Comparison of ENCODE assay signal across 21 cellular contexts in genomic region chr2:36415623-36416022, GRCh38.
A peak's percentile ranks its signal among the peaks of the same experiment; 100 is the strongest.
DNase-seq lines count a peak whose midpoint lies in the region; ATAC-seq and TF ChIP-seq lines count a peak whose summit lies in the region.
"Had no signal": no experiment of that assay in that cellular context is flagged by ENCODE, and none has a peak within 500 bp of the region (broad histone marks: within the 10 kb centered on the region; RNA-seq: fewer than 3 reads in every experiment).

No MANE protein-coding gene starts in this region.

- POLR2A ChIA-PET in Caco-2 (lab: Charles Lee), result no interaction called here

- H3K27ac ChIP-seq in coronary artery (peak overlapping the region; percentile 71 to 74), skeletal muscle tissue (ENCODE audit: low read depth, low read length) (peak overlapping the region; percentile 17)
- H3K27ac ChIP-seq: SJSA1 had no signal

- H3K4me1 ChIP-seq in Caco-2 (peaks cover 46% of the 10 kb centered on the region), skeletal muscle tissue (ENCODE audit: control insufficient read depth in 3 of 3, insufficient read depth in 3 of 3, low read length in 3 of 3) (peaks cover 52 to 74% (median 57%) of the 10 kb centered on the region in 3 donors)
- H3K4me1 ChIP-seq: BE2C had no signal

- CTCF ChIA-PET in Caco-2 (lab: Charles Lee), result no interaction called here

- ATAC-seq in HG03378 (IDR thresholded peaks at IDR 0.05; ENCODE audit: unreplicated experiment) (no peak), HG03432 (IDR thresholded peaks at IDR 0.05; ENCODE audit: unreplicated experiment) (no peak)
- ATAC-seq: HCT116, PC-3 had no signal

- TF ChIP-seq CTCF in Caco-2 (IDR thresholded peaks at IDR 0.05; ENCODE audit: insufficient read depth in 1 of 2, low read depth in 1 of 2, low read length in 1 of 2, severe bottlenecking in 1 of 2, unreplicated experiment in 1 of 2) (no peak), coronary artery (IDR thresholded peaks at IDR 0.05) (no peak)

- intact Hi-C loops in Caco-2 (cut with micrococcal nuclease; ENCODE audit: unreplicated experiment), result no loop called here

- peak overlapping the region; percentile 46 for H3K27ac Mint-ChIP-seq in Caco-2 (ENCODE audit: unreplicated experiment)
- H3K27ac Mint-ChIP-seq: CD4-positive, CD25-positive, alpha-beta regulatory T cell had no signal

- H3K36me3 ChIP-seq in Caco-2 (ENCODE audit: control insufficient read depth, insufficient read depth, low read length), result no peaks in the 10 kb centered on the region
- H3K36me3 ChIP-seq in skeletal muscle tissue (ENCODE audit: control insufficient read depth in 3 of 3, insufficient read depth in 3 of 3, low read length in 3 of 3), result peaks cover 0 to 2% (median 0%) of the 10 kb centered on the region in 3 donors
- H3K36me3 ChIP-seq: BE2C had no signal

- H3K36me3 Mint-ChIP-seq in Caco-2 (ENCODE audit: insufficient read depth, unreplicated experiment), result peaks cover 100% of the 10 kb centered on the region
- H3K36me3 Mint-ChIP-seq: CD4-positive, CD25-positive, alpha-beta regulatory T cell had no signal

- H3K4me1 Mint-ChIP-seq in Caco-2 (ENCODE audit: low read depth, unreplicated experiment), result peaks cover 72% of the 10 kb centered on the region

- no peaks in the 10 kb centered on the region for H3K27me3 ChIP-seq in Caco-2 (replicated peaks; ENCODE audit: control insufficient read depth, insufficient read depth, low read length)
- H3K27me3 ChIP-seq in skeletal muscle tissue (ENCODE audit: control insufficient read depth in 3 of 3, insufficient read depth in 3 of 3, low read length in 3 of 3), result no peaks in the 10 kb centered on the region
- H3K27me3 ChIP-seq: BE2C, SJSA1 had no signal

- no peak overlapping the region for H3K9ac ChIP-seq in skeletal muscle tissue (ENCODE audit: low read depth in 1 of 3, low read length in 3 of 3)

- no peak overlapping the region for H3K4me3 Mint-ChIP-seq in Caco-2 (ENCODE audit: unreplicated experiment)
- H3K4me3 Mint-ChIP-seq: CD4-positive, CD25-positive, alpha-beta regulatory T cell had no signal

- BruUV-seq in Caco-2 (replicated peaks; lab: Mats Ljungman, UMichigan), result no TSS peak

- DNase-seq in Caco-2 (no peak), NCI-H446 treated with DMSO at 0.1 percent for 48 hours (lab: John Stamatoyannopoulos, UW) (peak; percentile 41), coronary artery (ENCODE audit: low spot score) (no peak), NCI-H146 treated with DMSO at 0.1 percent for 48 hours (lab: John Stamatoyannopoulos, UW; ENCODE audit: unreplicated experiment) (no peak), iPS-NIHi11 (ENCODE audit: low spot score) (no peak)
- DNase-seq: BE2C; Calu3; CD4-positive, CD25-positive, alpha-beta regulatory T cell; GF-D8; GOT3; KG1; NCI-H1105 treated with DMSO at 0.1 percent for 48 hours; NCI-H187; NCI-H2227 treated with DMSO at 0.1 percent for 48 hours; NCI-H524 treated with DMSO at 0.1 percent for 48 hours; PC-3 had no signal

- no peaks in the 10 kb centered on the region for H3K9me3 Mint-ChIP-seq in Caco-2 (ENCODE audit: unreplicated experiment)

- H3K4me3 ChIP-seq in Caco-2 (ENCODE audit: low read depth, low read length), result no peak overlapping the region
- peak overlapping the region; percentile 24 for H3K4me3 ChIP-seq in coronary artery
- no peak overlapping the region for H3K4me3 ChIP-seq in skeletal muscle tissue (ENCODE audit: low read length in 3 of 3)
- H3K4me3 ChIP-seq: SJSA1 had no signal

- H3K9me3 ChIP-seq in Caco-2 (no peaks in the 10 kb centered on the region), skeletal muscle tissue (ENCODE audit: control insufficient read depth in 3 of 3, low read length in 3 of 3) (no peaks in the 10 kb centered on the region)
- H3K9me3 ChIP-seq: BE2C, SJSA1 had no signal

- no peaks in the 10 kb centered on the region for H3K27me3 Mint-ChIP-seq in Caco-2 (ENCODE audit: insufficient read depth, unreplicated experiment)
- H3K27me3 Mint-ChIP-seq: CD4-positive, CD25-positive, alpha-beta regulatory T cell had no signal
